8 cellular contexts compared by ENCODE assay signal in the genomic region with DNA sequence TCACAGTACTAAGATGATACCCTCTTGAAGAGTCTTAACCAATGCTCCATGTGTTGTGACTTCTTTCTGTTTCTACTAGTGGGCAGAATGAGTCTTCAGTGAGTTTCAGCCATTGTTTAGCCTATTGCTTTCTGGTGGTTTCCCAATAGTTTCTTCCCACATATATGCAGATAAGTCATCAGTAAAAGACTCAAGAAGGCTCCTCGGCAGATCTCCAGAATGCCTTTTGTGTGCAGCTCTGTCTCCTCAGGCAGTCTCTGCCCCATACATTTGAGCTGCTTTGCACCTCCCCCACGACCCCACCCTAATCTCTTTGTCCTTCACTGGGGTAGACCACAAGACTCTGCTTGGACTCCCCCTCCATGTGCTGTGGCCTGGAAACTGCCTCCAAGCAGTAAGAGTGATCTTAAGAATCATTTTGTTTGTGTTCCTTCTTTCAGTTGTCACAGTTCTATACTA.
DNase-seq lines count a peak whose midpoint lies in the region; ATAC-seq, FAIRE-seq and TF ChIP-seq lines count a peak whose summit lies in the region.

No MANE protein-coding gene starts in this region.

- peaks cover 11% of the 10 kb centered on the region for H3K9me3 Mint-ChIP-seq in natural killer cell treated with Interleukin-12 subunit alpha and Interleukin-12 subunit beta and Interleukin-15 and Interleukin-18, amount 100 ng/mL, for 72 hours
- peaks cover 6 to 17% of the 10 kb centered on the region in 2 donors for H3K9me3 Mint-ChIP-seq in natural killer cell

- no peaks in the 10 kb centered on the region for H3K27me3 ChIP-seq in SJCRH30

- H3K27me3 Mint-ChIP-seq in natural killer cell treated with Interleukin-12 subunit alpha and Interleukin-12 subunit beta and Interleukin-15 and Interleukin-18, amount 100 ng/mL, for 72 hours = peaks cover 0 to 3% of the 10 kb centered on the region in 2 donors
- H3K27me3 Mint-ChIP-seq in natural killer cell (ENCODE audit: low read depth in 2 of 2) = no peaks in the 10 kb centered on the region

- H3K36me3 Mint-ChIP-seq in natural killer cell treated with Interleukin-12 subunit alpha and Interleukin-12 subunit beta and Interleukin-15 and Interleukin-18, amount 100 ng/mL, for 72 hours = peaks cover 18% of the 10 kb centered on the region
- H3K36me3 Mint-ChIP-seq in natural killer cell = peaks cover 19% of the 10 kb centered on the region

- H3K36me3 ChIP-seq in SJCRH30 = no peaks in the 10 kb centered on the region

- peak overlapping the region; percentile 29 for H3K27ac ChIP-seq in SJCRH30

- H3K4me3 ChIP-seq in SJCRH30 (no peak overlapping the region), foreskin fibroblast (ENCODE audit: low read depth in 1 of 2, low read length in 2 of 2) (no peak overlapping the region)

- no peak for DNase-seq in natural killer cell treated with Interleukin-12 subunit alpha and Interleukin-12 subunit beta and Interleukin-15 and Interleukin-18, amount 100 ng/mL, for 72 hours (ENCODE audit: low spot score)
- DNase-seq in natural killer cell (no peak), SJCRH30 (peak; percentile 24 to 26), foreskin fibroblast (peak; percentile 89 to 92), urothelium cell line (ENCODE audit: low spot score) (peak; percentile 9), left ventricle myocardium superior (no peak)
- no peak for DNase-seq in central memory CD4-positive, alpha-beta T cell

- ATAC-seq in natural killer cell treated with Interleukin-12 subunit alpha and Interleukin-12 subunit beta and Interleukin-15 and Interleukin-18, amount 100 ng/mL, for 72 hours = peak; percentile 64 to 80
- ATAC-seq in natural killer cell = no peak
- ATAC-seq in left ventricle myocardium superior = no peak
- no peak for ATAC-seq in GM21526 (IDR thresholded peaks at IDR 0.05; ENCODE audit: low FRiP score, unreplicated experiment)

- peaks cover 14 to 21% of the 10 kb centered on the region in 2 donors for H3K4me1 Mint-ChIP-seq in natural killer cell treated with Interleukin-12 subunit alpha and Interleukin-12 subunit beta and Interleukin-15 and Interleukin-18, amount 100 ng/mL, for 72 hours (ENCODE audit: low read depth in 2 of 2)
- peaks cover 12% of the 10 kb centered on the region in 2 donors for H3K4me1 Mint-ChIP-seq in natural killer cell

- no peaks in the 10 kb centered on the region for H3K9me3 ChIP-seq in SJCRH30 (replicated peaks)

- TF ChIP-seq CTCF in natural killer cell (IDR thresholded peaks at IDR 0.05) (no peak), foreskin fibroblast (IDR thresholded peaks at IDR 0.05; ENCODE audit: low read depth, low read length) (no peak)

- intact Hi-C loops in natural killer cell (cut with micrococcal nuclease) (no loop called here), left ventricle myocardium superior (cut with micrococcal nuclease) (no loop called here)

- H3K4me1 ChIP-seq in SJCRH30 = peaks cover 34% of the 10 kb centered on the region

- peak overlapping the region; percentile 10 to 48 for H3K27ac Mint-ChIP-seq in natural killer cell treated with Interleukin-12 subunit alpha and Interleukin-12 subunit beta and Interleukin-15 and Interleukin-18, amount 100 ng/mL, for 72 hours
- H3K27ac Mint-ChIP-seq in natural killer cell = no peak overlapping the region

- peak overlapping the region; percentile 64 for H3K4me3 Mint-ChIP-seq in natural killer cell treated with Interleukin-12 subunit alpha and Interleukin-12 subunit beta and Interleukin-15 and Interleukin-18, amount 100 ng/mL, for 72 hours
- no peak overlapping the region for H3K4me3 Mint-ChIP-seq in natural killer cell

- no peak for FAIRE-seq in urothelium cell line (lab: Jason Lieb, UNC)

Comparison
In these comparisons a context has a peak if more than half of its experiments do, and no peak if none do; other contexts are left out.
1. ATAC-seq: peak in natural killer cell treated with Interleukin-12 subunit alpha and Interleukin-12 subunit beta and Interleukin-15 and Interleukin-18, amount 100 ng/mL, for 72 hours (2 of 2); none in natural killer cell (0 of 3), left ventricle myocardium superior (single experiment) and GM21526 (single experiment).
2. H3K27ac Mint-ChIP-seq: peak in natural killer cell treated with Interleukin-12 subunit alpha and Interleukin-12 subunit beta and Interleukin-15 and Interleukin-18, amount 100 ng/mL, for 72 hours (2 of 2); none in natural killer cell (0 of 2).
3. DNase-seq: peak in SJCRH30 (2 of 2), foreskin fibroblast (2 of 2) and urothelium cell line (single experiment); none in natural killer cell treated with Interleukin-12 subunit alpha and Interleukin-12 subunit beta and Interleukin-15 and Interleukin-18, amount 100 ng/mL, for 72 hours (single experiment), natural killer cell (single experiment), left ventricle myocardium superior (single experiment) and central memory CD4-positive, alpha-beta T cell (single experiment).